12 cellular contexts compared by ENCODE assay signal in genomic region chr3:112013784-112014143, GRCh38. TPM values are rescaled to one million over a fixed set of nuclear protein-coding genes. Genes with fewer than 3 reads are reported as not detected.
DNase-seq lines count a peak whose midpoint lies in the region; ATAC-seq and TF ChIP-seq lines count a peak whose summit lies in the region.
"Had no signal": no experiment of that assay in that cellular context is flagged by ENCODE, and none has a peak within 500 bp of the region (broad histone marks: within the 10 kb centered on the region; RNA-seq: fewer than 3 reads in every experiment).

No MANE protein-coding gene starts in this region.

- DNase-seq in natural killer cell (no peak), thoracic aorta (ENCODE audit: low spot score) (no peak), NCI-H1105 treated with DMSO at 0.1 percent for 48 hours (lab: John Stamatoyannopoulos, UW) (no peak), DMS 273 treated with DMSO at 0.1 percent for 48 hours (lab: John Stamatoyannopoulos, UW) (no peak), caudate nucleus (lab: John Stamatoyannopoulos, UW) (no peak)
- no peak for DNase-seq in natural killer cell treated with Interleukin-12 subunit alpha and Interleukin-12 subunit beta and Interleukin-15 and Interleukin-18, amount 100 ng/mL, for 72 hours (ENCODE audit: low spot score)
- DNase-seq: activated gamma-delta T cell, NCI-H1694 treated with DMSO at 0.1 percent for 48 hours had no signal

- no peak overlapping the region for H3K27ac Mint-ChIP-seq in natural killer cell
- H3K27ac Mint-ChIP-seq in natural killer cell treated with Interleukin-12 subunit alpha and Interleukin-12 subunit beta and Interleukin-15 and Interleukin-18, amount 100 ng/mL, for 72 hours: no peak overlapping the region
- H3K27ac Mint-ChIP-seq: activated B cell treated with CpG ODN at 0.5 μM for 24 hours had no signal

- H3K36me3 Mint-ChIP-seq in natural killer cell: no peaks in the 10 kb centered on the region
- H3K36me3 Mint-ChIP-seq in natural killer cell treated with Interleukin-12 subunit alpha and Interleukin-12 subunit beta and Interleukin-15 and Interleukin-18, amount 100 ng/mL, for 72 hours: no peaks in the 10 kb centered on the region

- H3K27me3 Mint-ChIP-seq in natural killer cell (ENCODE audit: low read depth in 2 of 2): no peaks in the 10 kb centered on the region
- no peaks in the 10 kb centered on the region for H3K27me3 Mint-ChIP-seq in natural killer cell treated with Interleukin-12 subunit alpha and Interleukin-12 subunit beta and Interleukin-15 and Interleukin-18, amount 100 ng/mL, for 72 hours
- H3K27me3 Mint-ChIP-seq: activated B cell treated with CpG ODN at 0.5 μM for 24 hours had no signal

- intact Hi-C loops in natural killer cell (cut with micrococcal nuclease): loop anchor here (1.0 kb wide), 1 partner anchor 24 kb away; no protein-coding TSS in a partner anchor

- H3K4me1 Mint-ChIP-seq in natural killer cell: peaks cover 0 to 3% of the 10 kb centered on the region in 2 donors
- peaks cover 0 to 6% of the 10 kb centered on the region in 2 donors for H3K4me1 Mint-ChIP-seq in natural killer cell treated with Interleukin-12 subunit alpha and Interleukin-12 subunit beta and Interleukin-15 and Interleukin-18, amount 100 ng/mL, for 72 hours (ENCODE audit: low read depth in 2 of 2)

- H3K4me3 Mint-ChIP-seq in natural killer cell: no peak overlapping the region
- H3K4me3 Mint-ChIP-seq in natural killer cell treated with Interleukin-12 subunit alpha and Interleukin-12 subunit beta and Interleukin-15 and Interleukin-18, amount 100 ng/mL, for 72 hours: no peak overlapping the region

- H3K36me3 ChIP-seq in thoracic aorta: no peaks in the 10 kb centered on the region

- ATAC-seq in natural killer cell (peak in 2 of 3 donors; percentile 12 to 18), HG02870 (IDR thresholded peaks at IDR 0.05; ENCODE audit: unreplicated experiment) (peak; percentile 17), thoracic aorta (ENCODE audit: insufficient number of reproducible peaks, low FRiP score, low read depth) (no peak)
- no peak for ATAC-seq in natural killer cell treated with Interleukin-12 subunit alpha and Interleukin-12 subunit beta and Interleukin-15 and Interleukin-18, amount 100 ng/mL, for 72 hours

- H3K27ac ChIP-seq in VCaP (no peak overlapping the region), thoracic aorta (no peak overlapping the region), caudate nucleus (ENCODE audit: low read depth, low read length) (no peak overlapping the region)

- TF ChIP-seq CTCF in natural killer cell (IDR thresholded peaks at IDR 0.05) (peak; percentile 48), VCaP (conservative IDR thresholded peaks at IDR 0.05) (peak; percentile 36), thoracic aorta (IDR thresholded peaks at IDR 0.05) (no peak)

- no peaks in the 10 kb centered on the region for H3K27me3 ChIP-seq in thoracic aorta (replicated peaks; ENCODE audit: insufficient read depth)

- H3K9me3 Mint-ChIP-seq in natural killer cell: no peaks in the 10 kb centered on the region
- no peaks in the 10 kb centered on the region for H3K9me3 Mint-ChIP-seq in natural killer cell treated with Interleukin-12 subunit alpha and Interleukin-12 subunit beta and Interleukin-15 and Interleukin-18, amount 100 ng/mL, for 72 hours
- H3K9me3 Mint-ChIP-seq: activated B cell treated with CpG ODN at 0.5 μM for 24 hours had no signal

- peak overlapping the region; percentile 37 for H3K4me3 ChIP-seq in thoracic aorta

- peaks cover 0 to 25% of the 10 kb centered on the region in 2 donors for H3K4me1 ChIP-seq in thoracic aorta (ENCODE audit: control insufficient read depth in 1 of 2, low read depth in 2 of 2)

- H3K9me3 ChIP-seq in thoracic aorta: no peaks in the 10 kb centered on the region

RNA-seq across cellular contexts. Expression of gene TAGLN3, which starts 15.0 kb away (rescaled TPM):
- not detected for total RNA-seq in natural killer cell
- under 1 TPM in 1 of 2 donors, not detected in 1; 0.74 TPM for total RNA-seq in natural killer cell treated with Interleukin-12 subunit alpha and Interleukin-12 subunit beta and Interleukin-15 and Interleukin-18, amount 100 ng/mL, for 72 hours
- not detected for total RNA-seq in thoracic aorta
- total RNA-seq: activated B cell treated with CpG ODN at 0.5 μM for 24 hours, pulmonary artery endothelial cell had no signal

RNA-seq across cellular contexts. Expression of gene TMPRSS7, which starts 20.8 kb away (rescaled TPM):
- total RNA-seq in natural killer cell (not detected), thoracic aorta (not detected)
- total RNA-seq in natural killer cell treated with Interleukin-12 subunit alpha and Interleukin-12 subunit beta and Interleukin-15 and Interleukin-18, amount 100 ng/mL, for 72 hours: not detected
- total RNA-seq: activated B cell treated with CpG ODN at 0.5 μM for 24 hours, pulmonary artery endothelial cell had no signal

RNA-seq across cellular contexts. Expression of gene ABHD10, which starts 34.9 kb away (rescaled TPM):
- total RNA-seq in natural killer cell: 10 to 100 TPM; 21.6 to 24.0 (median 22.6) TPM
- total RNA-seq in natural killer cell treated with Interleukin-12 subunit alpha and Interleukin-12 subunit beta and Interleukin-15 and Interleukin-18, amount 100 ng/mL, for 72 hours: 10 to 100 TPM; 27.2 to 41.6 TPM
- total RNA-seq in thoracic aorta: 10 to 100 TPM in 1 of 2 donors, 1 to 10 TPM in 1; 9.6 to 13.2 TPM

Comparison
In these comparisons a context has a peak if more than half of its experiments do, and no peak if none do; other contexts are left out.
1. ATAC-seq: peak in natural killer cell (2 of 3) and HG02870 (single experiment); none in natural killer cell treated with Interleukin-12 subunit alpha and Interleukin-12 subunit beta and Interleukin-15 and Interleukin-18, amount 100 ng/mL, for 72 hours (0 of 2) and thoracic aorta (single experiment).